Comparison of ENCODE assay signal across 1 cellular context in the genomic region with DNA sequence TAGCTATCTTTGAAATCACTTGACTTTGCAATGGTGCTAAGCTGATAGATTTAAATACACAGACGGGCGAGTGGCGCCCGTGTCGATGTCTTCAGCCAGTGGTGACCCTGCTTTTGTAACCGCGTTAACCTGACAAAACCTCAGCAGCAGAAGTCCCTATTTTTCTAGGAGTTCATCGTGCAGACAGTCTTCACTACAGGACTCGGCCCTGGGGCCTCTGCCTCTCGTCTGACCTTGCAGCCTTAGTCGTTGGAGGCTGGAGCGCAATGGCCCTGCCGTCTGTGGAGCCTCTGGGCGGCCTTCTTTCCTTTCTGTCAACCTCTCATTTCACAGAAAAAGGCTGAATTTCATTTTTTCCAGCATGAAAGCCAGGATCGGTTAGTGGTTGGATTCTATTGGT.
TF ChIP-seq lines count a peak whose summit lies in the region.

No MANE protein-coding gene starts in this region.

TF ChIP-seq in WTC11, 78 proteins besides CTCF, POLR2A, EP300 and RAD21 (continued from another document):
- TF ChIP-seq PRRX2 (CRISPR knock-in tag; IDR thresholded peaks at IDR 0.05) = no peak
- TF ChIP-seq SMAD3 (CRISPR knock-in tag; IDR thresholded peaks at IDR 0.05; ENCODE audit: borderline replicate concordance) = no peak
- TF ChIP-seq ZNF425 (CRISPR knock-in tag; conservative IDR thresholded peaks at IDR 0.05) = no peak
